Comparison of ENCODE assay signal across 20 cellular contexts in genomic region chr5:134566741-134567221, GRCh38. TPM values are rescaled to one million over a fixed set of nuclear protein-coding genes. Genes with fewer than 3 reads are reported as not detected.
A peak's percentile ranks its signal among the peaks of the same experiment; 100 is the strongest.
DNase-seq lines count a peak whose midpoint lies in the region; ATAC-seq, FAIRE-seq and TF ChIP-seq lines count a peak whose summit lies in the region.
"Had no signal": no experiment of that assay in that cellular context is flagged by ENCODE, and none has a peak within 500 bp of the region (broad histone marks: within the 10 kb centered on the region; RNA-seq: fewer than 3 reads in every experiment).

No MANE protein-coding gene starts in this region.

- no peak for TF ChIP-seq RAD21 in H1 (IDR thresholded peaks at IDR 0.05 in 1 of 2, conservative IDR thresholded peaks at IDR 0.05 in 1 of 2; ENCODE audit: low read depth in 2 of 2, low read length in 2 of 2)

- no peak overlapping the region; a peak in 1 of 7 replicates for H3K9ac ChIP-seq in H1 (replicated peaks in 1 of 4; ENCODE audit: extremely low read depth in 1 of 4, low read depth in 3 of 4, low read length in 3 of 4)

- no peak overlapping the region for H3K23ac ChIP-seq in H1 (ENCODE audit: insufficient read length)

- H2BK20ac ChIP-seq in H1 (ENCODE audit: low read length) = no peak overlapping the region

- H3K9me3 ChIP-seq in H1 (ENCODE audit: insufficient read depth in 2 of 2, low read depth in 1 of 2, low read length in 1 of 2) = no peaks in the 10 kb centered on the region
- H3K9me3 ChIP-seq: body of pancreas had no signal

- CTCF ChIA-PET in RWPE1 (lab: Yijun Ruan, JAX) (interaction anchor here (1.0 kb wide), 1 partner anchor 10 kb away, joined by 4 read pairs; no protein-coding TSS in a partner anchor), H1 (lab: Charles Lee; ENCODE audit: partially characterized antibody) (interaction anchor here (1.0 to 5.8 kb wide), 7 partner anchors 11 to 31 kb away, joined by 3 to 54 read pairs (median 4); no protein-coding TSS in a partner anchor)

- H2BK12ac ChIP-seq in H1 (ENCODE audit: low read depth, low read length) = no peak overlapping the region

- H3K27ac Mint-ChIP-seq in activated naive CD4-positive, alpha-beta T cell treated with anti-CD3 and anti-CD28 coated beads, Interleukin-2, amount 50 U/mL, for 72 hours = peak overlapping the region; percentile 86 to 96
- peak overlapping the region; percentile 95 for H3K27ac Mint-ChIP-seq in stimulated activated effector memory CD8-positive, alpha-beta T cell treated with anti-CD3 and anti-CD28 coated beads, Interleukin-12 subunit alpha, Interleukin-12 subunit beta, amount 100 ng/mL, for 72 hours

- H3K9me3 Mint-ChIP-seq in activated naive CD4-positive, alpha-beta T cell treated with anti-CD3 and anti-CD28 coated beads, Interleukin-2, amount 50 U/mL, for 72 hours = no peaks in the 10 kb centered on the region
- H3K9me3 Mint-ChIP-seq in stimulated activated effector memory CD8-positive, alpha-beta T cell treated with anti-CD3 and anti-CD28 coated beads, Interleukin-12 subunit alpha, Interleukin-12 subunit beta, amount 100 ng/mL, for 72 hours = no peaks in the 10 kb centered on the region

- H3K4me3 ChIP-seq in H1 (ENCODE audit: extremely low read depth in 1 of 4, insufficient read depth in 2 of 4, low read depth in 3 of 4, low read length in 4 of 4) = no peak overlapping the region
- H3K4me3 ChIP-seq: body of pancreas had no signal

- H3K27ac ChIP-seq in RWPE1 (peak overlapping the region; percentile 59), H1 (ENCODE audit: low read depth, low read length) (no peak overlapping the region)

- 89% methylated on average over 13 of the region's 13 CpGs; no CpG with 5 or more reads in 1 of the 2 experiments for WGBS in H1 (ENCODE audit: extremely low coverage in 1 of 2, insufficient coverage in 1 of 2, insufficient read length in 1 of 2, insufficient replicate concordance in 2 of 2, low coverage in 1 of 2, low lambda C conversion rate in 2 of 2, missing lambda C conversion rate in 1 of 2), 2 experiments

- no peak for FAIRE-seq in H1 (lab: Jason Lieb, UNC)
- FAIRE-seq: GM19239, HTR-8/SVneo had no signal

- no peak overlapping the region for H2BK120ac ChIP-seq in H1 (replicated peaks; ENCODE audit: low read depth, low read length)

- H3K36me3 ChIP-seq in H1 (ENCODE audit: control insufficient read depth in 2 of 4, insufficient read depth in 4 of 4, low read length in 3 of 4) = peaks cover 30 to 58% (median 55%) of the 10 kb centered on the region in 4 experiments

- H3K4me1 ChIP-seq in H1 (replicated peaks in 1 of 4; ENCODE audit: control insufficient read depth in 3 of 4, insufficient read depth in 4 of 4, low read length in 3 of 4) = no peaks in the 10 kb centered on the region

- no peak overlapping the region for H3K4me3 Mint-ChIP-seq in stimulated activated effector memory CD8-positive, alpha-beta T cell treated with anti-CD3 and anti-CD28 coated beads, Interleukin-12 subunit alpha, Interleukin-12 subunit beta, amount 100 ng/mL, for 72 hours

- no peak overlapping the region for H3K4me2 ChIP-seq in H1 (ENCODE audit: insufficient read depth in 1 of 2, low read depth in 2 of 2, low read length in 2 of 2)

- DNase-seq in activated naive CD4-positive, alpha-beta T cell treated with anti-CD3 and anti-CD28 coated beads, Interleukin-2, amount 50 U/mL, for 72 hours (ENCODE audit: low spot score in 2 of 2) = no peak
- no peak for DNase-seq in activated naive CD4-positive, alpha-beta T cell treated with Interleukin-2 at 50 U/mL for 16 hours
- DNase-seq in RWPE1 (ENCODE audit: low spot score) = no peak
- no peak for DNase-seq in H1 (ENCODE audit: low read depth in 1 of 2, low spot score in 2 of 2)
- DNase-seq in stimulated activated effector memory CD8-positive, alpha-beta T cell treated with anti-CD3 and anti-CD28 coated beads, Interleukin-12 subunit alpha, Interleukin-12 subunit beta, amount 100 ng/mL, for 72 hours (ENCODE audit: low spot score in 2 of 2) = no peak
- DNase-seq in germinal center (ENCODE audit: low spot score) = no peak
- DNase-seq in effector CD4-positive, alpha-beta T cell = no peak
- no peak for DNase-seq in GDM1 (lab: John Stamatoyannopoulos, UW)
- DNase-seq: activated effector memory CD4-positive, alpha-beta T cell treated with anti-CD3 and anti-CD28 coated beads, Interleukin-2, amount 50 U/mL, for 16 hours; body of pancreas; COR-L47; dermis blood vessel endothelial cell; HCEC 1CT; midbrain; NCI-H1417 treated with DMSO at 0.1 percent for 48 hours; NCI-H2171 treated with DMSO at 0.1 percent for 48 hours had no signal

- ATAC-seq in activated naive CD4-positive, alpha-beta T cell treated with anti-CD3 and anti-CD28 coated beads, Interleukin-2, amount 50 U/mL, for 72 hours = no peak
- no peak for ATAC-seq in stimulated activated effector memory CD8-positive, alpha-beta T cell treated with anti-CD3 and anti-CD28 coated beads, Interleukin-12 subunit alpha, Interleukin-12 subunit beta, amount 100 ng/mL, for 72 hours
- ATAC-seq: body of pancreas, Panc1, right cardiac atrium had no signal

- peaks cover 6 to 12% of the 10 kb centered on the region in 2 donors for H3K36me3 Mint-ChIP-seq in activated naive CD4-positive, alpha-beta T cell treated with anti-CD3 and anti-CD28 coated beads, Interleukin-2, amount 50 U/mL, for 72 hours
- peaks cover 88% of the 10 kb centered on the region for H3K36me3 Mint-ChIP-seq in stimulated activated effector memory CD8-positive, alpha-beta T cell treated with anti-CD3 and anti-CD28 coated beads, Interleukin-12 subunit alpha, Interleukin-12 subunit beta, amount 100 ng/mL, for 72 hours

- no peaks in the 10 kb centered on the region for H3K27me3 ChIP-seq in H1 (replicated peaks in 1 of 4; ENCODE audit: control insufficient read depth in 3 of 4, extremely low read depth in 1 of 4, insufficient read depth in 3 of 4, low read length in 3 of 4)
- H3K27me3 ChIP-seq: body of pancreas had no signal

- H2BK5ac ChIP-seq in H1 (ENCODE audit: low read depth, low read length) = no peak overlapping the region

- no peak overlapping the region for H3K18ac ChIP-seq in H1 (ENCODE audit: extremely low read depth, low read length)

- peaks cover 2% of the 10 kb centered on the region; the same call in 1 of the 2 replicates for H3K79me1 ChIP-seq in H1 (ENCODE audit: low read depth, low read length)

- TF ChIP-seq POLR2A in H1 (IDR thresholded peaks at IDR 0.05; ENCODE audit: control extremely low read depth in 1 of 2, low read depth in 2 of 2, low read length in 2 of 2) = no peak

- TF ChIP-seq CTCF in RWPE1 (conservative IDR thresholded peaks at IDR 0.05; ENCODE audit: low read depth) (no peak), H1 (IDR thresholded peaks at IDR 0.05; ENCODE audit: control extremely low read depth in 1 of 3, insufficient read depth in 1 of 3, low read depth in 1 of 3, low read length in 3 of 3) (no peak)

- H3K14ac ChIP-seq in H1 (ENCODE audit: insufficient read length) = no peak overlapping the region

- H2AK5ac ChIP-seq in H1 (ENCODE audit: low read depth, low read length) = no peak overlapping the region

- H3K23me2 ChIP-seq in H1 (ENCODE audit: low read depth, low read length) = no peaks in the 10 kb centered on the region

- H2AFZ ChIP-seq in H1 (ENCODE audit: low read length) = no peak overlapping the region

- POLR2A ChIA-PET in RWPE1 (lab: Yijun Ruan, JAX; ENCODE audit: low non-redundant PET) = no interaction called here
- POLR2A ChIA-PET in H1 (lab: Charles Lee; ENCODE audit: partially characterized antibody) = interaction anchor here (0.6 to 2.4 kb wide), 4 partner anchors 17 to 49 kb away, joined by 3 to 4 read pairs (median 4); no protein-coding TSS in a partner anchor

- no peak overlapping the region for H4K91ac ChIP-seq in H1 (replicated peaks; ENCODE audit: insufficient read length, low read length)

- no peak overlapping the region for H3K4ac ChIP-seq in H1 (replicated peaks; ENCODE audit: insufficient read length, low read depth, low read length)

- H4K20me1 ChIP-seq in H1 (replicated peaks in 1 of 2; ENCODE audit: control insufficient read depth in 1 of 2, insufficient read depth in 2 of 2, low read length in 2 of 2) = peaks cover 4 to 8% of the 10 kb centered on the region in 2 experiments

- H2BK15ac ChIP-seq in H1 (ENCODE audit: low read length) = no peak overlapping the region

- H3K79me2 ChIP-seq in H1 (ENCODE audit: control insufficient read depth in 1 of 2, insufficient read depth in 2 of 2, low read length in 2 of 2) = no peaks in the 10 kb centered on the region; a peak in 1 of 4 replicates

- TF ChIP-seq EP300 in H1 (IDR thresholded peaks at IDR 0.05; ENCODE audit: borderline replicate concordance in 1 of 2, low read depth in 2 of 2, low read length in 2 of 2) = no peak

- no peak overlapping the region for H4K5ac ChIP-seq in H1 (ENCODE audit: insufficient read length, low read depth, low read length)

- peaks cover 33% of the 10 kb centered on the region for H3K4me1 Mint-ChIP-seq in stimulated activated effector memory CD8-positive, alpha-beta T cell treated with anti-CD3 and anti-CD28 coated beads, Interleukin-12 subunit alpha, Interleukin-12 subunit beta, amount 100 ng/mL, for 72 hours

- H4K8ac ChIP-seq in H1 (ENCODE audit: extremely low read depth, insufficient read depth, low read length) = peak overlapping the region; percentile 40; the same call in 1 of the 2 replicates

- no peak overlapping the region for H3K56ac ChIP-seq in H1 (replicated peaks; ENCODE audit: insufficient read length, low read depth, low read length)

TF ChIP-seq in H1, 55 proteins besides CTCF, POLR2A, EP300 and RAD21 (continues in another document):
- no peak for TF ChIP-seq E2F6 (IDR thresholded peaks at IDR 0.05)
- TF ChIP-seq CTBP2 (IDR thresholded peaks at IDR 0.05; ENCODE audit: borderline replicate concordance, insufficient read depth, insufficient read length, low read length) = no peak
- no peak for TF ChIP-seq CHD1 (IDR thresholded peaks at IDR 0.05; ENCODE audit: low read depth, low read length)
- no peak for TF ChIP-seq BCL11A (IDR thresholded peaks at IDR 0.05; ENCODE audit: low read depth in 2 of 2, low read length in 2 of 2)

RNA-seq across cellular contexts. Expression of gene JADE2, which starts 41.3 kb away (rescaled TPM):
- total RNA-seq in activated naive CD4-positive, alpha-beta T cell treated with anti-CD3 and anti-CD28 coated beads, Interleukin-2, amount 50 U/mL, for 72 hours = 10 to 100 TPM; 73.4 to 80.8 TPM
- 55.8 and 59.4 TPM in 2 replicates for total RNA-seq in H1 (2021; fragmentation: NEBNext Ultra II Directional; extraction: Animal tissue kit (Norgen Biotek cat#: 25700))
- 19.2 and 21.9 TPM in 2 replicates for polyA plus RNA-seq in H1 (2011; rRNA removed)
- polyA plus RNA-seq in H1 (2011; cell fraction: cytosol; rRNA removed) = 19.5 TPM
- polyA plus RNA-seq in H1 (2011; cell fraction: nucleus; rRNA removed) = 28.6 TPM
- 15.9 to 23.0 TPM (median 22.1 TPM) in 4 replicates for polyA plus RNA-seq in H1 (2012, experiment 1 of 2)
- 19.7 TPM for polyA plus RNA-seq in H1 (2012, experiment 2 of 2)
- 14.6 TPM for polyA plus RNA-seq in H1 (2013, experiment 1 of 2)
- 14.5 TPM for polyA plus RNA-seq in H1 (2013, experiment 2 of 2)
- 42.6 and 49.2 TPM in 2 replicates for polyA minus RNA-seq in H1 (2011; rRNA and poly(A)+ RNA removed)
- polyA minus RNA-seq in H1 (2011; cell fraction: cytosol; rRNA and poly(A)+ RNA removed) = 24.7 TPM
- 26.6 TPM for polyA minus RNA-seq in H1 (2011; cell fraction: nucleus; rRNA and poly(A)+ RNA removed)
